ENCODE assay signal across 1 cellular context in genomic region chr3:169765281-169765624, GRCh38.
A peak's percentile ranks its signal among the peaks of the same experiment; 100 is the strongest.
TF ChIP-seq lines count a peak whose summit lies in the region.

No MANE protein-coding gene starts in this region.

TF ChIP-seq in H1, 55 proteins besides CTCF, POLR2A, EP300 and RAD21:
- no peak; the same call in 1 of the 2 replicates for TF ChIP-seq SP4 (IDR thresholded peaks at IDR 0.05; ENCODE audit: low read length)
- TF ChIP-seq TAF1 (IDR thresholded peaks at IDR 0.05; ENCODE audit: low read depth, low read length) = peak; percentile 25; the same call in 1 of the 2 replicates
- TF ChIP-seq ASH2L (IDR thresholded peaks at IDR 0.05; ENCODE audit: low read length) = peak; percentile 10
